ENCODE assay signal across 6 cellular contexts in genomic region chr16:30533748-30534367, GRCh38. TPM values are rescaled to one million over a fixed set of nuclear protein-coding genes. Genes with fewer than 3 reads are reported as not detected.
DNase-seq lines count a peak whose midpoint lies in the region; ATAC-seq, FAIRE-seq and TF ChIP-seq lines count a peak whose summit lies in the region.

No MANE protein-coding gene starts in this region.

- peaks cover 0 to 2% of the 10 kb centered on the region in 2 experiments for H3K36me3 ChIP-seq in endothelial cell of umbilical vein (ENCODE audit: control insufficient read depth in 2 of 2, extremely low read depth in 1 of 2, insufficient read depth in 2 of 2, low read length in 2 of 2)
- no peaks in the 10 kb centered on the region for H3K36me3 ChIP-seq in smooth muscle cell (ENCODE audit: low read depth)

- peak overlapping the region; percentile 90 for H3K9ac ChIP-seq in endothelial cell of umbilical vein (replicated peaks; ENCODE audit: extremely low read depth, insufficient read depth, low read length)
- peak overlapping the region; percentile 89 for H3K9ac ChIP-seq in smooth muscle cell (ENCODE audit: low read depth)

- H3K79me2 ChIP-seq in endothelial cell of umbilical vein (ENCODE audit: control insufficient read depth, insufficient read depth, low read length) = peaks cover 2% of the 10 kb centered on the region
- peaks cover 17% of the 10 kb centered on the region for H3K79me2 ChIP-seq in smooth muscle cell (ENCODE audit: low read depth)

- DNase-seq in Jurkat, Clone E6-1 (ENCODE audit: low read depth, low spot score) = no peak
- DNase-seq in endothelial cell of umbilical vein (ENCODE audit: low read depth, low spot score) = no peak
- no peak for DNase-seq in smooth muscle cell (lab: John Stamatoyannopoulos, UW; ENCODE audit: unreplicated experiment)
- DNase-seq in HT-29 (ENCODE audit: low spot score) = no peak

- TF ChIP-seq CTCF in endothelial cell of umbilical vein (IDR thresholded peaks at IDR 0.05; ENCODE audit: extremely low read depth in 1 of 2, insufficient read depth in 1 of 2, low read depth in 1 of 2, low read length in 2 of 2) = no peak
- no peak for TF ChIP-seq CTCF in smooth muscle cell (IDR thresholded peaks at IDR 0.05; ENCODE audit: borderline replicate concordance, insufficient read depth, poor library complexity, severe bottlenecking)

- peak; percentile 17 for ATAC-seq in GM19351 (IDR thresholded peaks at IDR 0.05; ENCODE audit: unreplicated experiment)
- ATAC-seq in GM21526 (IDR thresholded peaks at IDR 0.05; ENCODE audit: low FRiP score, unreplicated experiment) = no peak

- CTCF ChIA-PET in endothelial cell of umbilical vein (lab: Charles Lee) = interaction anchor here (1.1 to 2.8 kb wide), 5 partner anchors 8 to 104 kb away, joined by 4 to 26 read pairs (median 6); partner anchors contain the start of gene DCTPP1

- H3K4me2 ChIP-seq in endothelial cell of umbilical vein (ENCODE audit: insufficient read depth, low read length) (peak overlapping the region; percentile 78), smooth muscle cell (peak overlapping the region; percentile 89)

- intact Hi-C loops in endothelial cell of umbilical vein (cut with micrococcal nuclease) = loop anchor here (2.0 kb wide), 1 partner anchor 89 kb away; the partner anchor contains the start of gene SEPHS2

- H3K9me3 ChIP-seq in endothelial cell of umbilical vein (replicated peaks; ENCODE audit: control insufficient read depth, insufficient read depth, low read length) (no peaks in the 10 kb centered on the region), smooth muscle cell (replicated peaks; ENCODE audit: low read depth) (no peaks in the 10 kb centered on the region)

- H3K27me3 ChIP-seq in endothelial cell of umbilical vein (ENCODE audit: control insufficient read depth in 2 of 2, insufficient read depth in 2 of 2, low read length in 2 of 2) (no peaks in the 10 kb centered on the region), smooth muscle cell (ENCODE audit: low read depth) (no peaks in the 10 kb centered on the region)

- dilution Hi-C loops in endothelial cell of umbilical vein (cut with MboI; ENCODE audit: extremely low pct_ligation_motif_present, low sequenced_read_pairs) = no loop called here

- H2AFZ ChIP-seq in endothelial cell of umbilical vein (ENCODE audit: low read depth, low read length) (peak overlapping the region; percentile 98), smooth muscle cell (ENCODE audit: low read depth) (peak overlapping the region; percentile 99)

- POLR2A ChIA-PET in endothelial cell of umbilical vein (lab: Charles Lee) = no interaction called here

- H3K9me1 ChIP-seq in endothelial cell of umbilical vein (replicated peaks; ENCODE audit: control insufficient read depth, extremely low read depth, insufficient read depth, low read length) = no peaks in the 10 kb centered on the region

- 20% methylated on average over 29 of the region's 29 CpGs for WGBS in smooth muscle cell (ENCODE audit: low lambda C conversion rate)

- H3K27ac ChIP-seq in endothelial cell of umbilical vein (ENCODE audit: insufficient read depth, low read depth, low read length) = peak overlapping the region; percentile 76
- peak overlapping the region; percentile 64 for H3K27ac ChIP-seq in smooth muscle cell (ENCODE audit: low read depth)

- peak; percentile 17 for TF ChIP-seq POLR2A in endothelial cell of umbilical vein (IDR thresholded peaks at IDR 0.05; ENCODE audit: low read depth, low read length)

- BruUV-seq in endothelial cell of umbilical vein (replicated peaks; lab: Mats Ljungman, UMichigan) = no TSS peak

- peak overlapping the region; percentile 67 for H3K4me3 ChIP-seq in Jurkat, Clone E6-1 (ENCODE audit: low read length)
- peak overlapping the region; percentile 62 to 76 (median 67) for H3K4me3 ChIP-seq in endothelial cell of umbilical vein (replicated peaks in 1 of 3; ENCODE audit: insufficient read depth in 1 of 3, low read depth in 1 of 3, low read length in 3 of 3)
- H3K4me3 ChIP-seq in smooth muscle cell = peak overlapping the region; percentile 85

- H3K4me1 ChIP-seq in endothelial cell of umbilical vein (ENCODE audit: control insufficient read depth, extremely low read depth, insufficient read depth, low read length) (peaks cover 14% of the 10 kb centered on the region), smooth muscle cell (ENCODE audit: low read depth) (peaks cover 13% of the 10 kb centered on the region)

- peaks cover 7% of the 10 kb centered on the region for H3F3A ChIP-seq in smooth muscle cell (ENCODE audit: low read depth)

- H4K20me1 ChIP-seq in endothelial cell of umbilical vein (replicated peaks; ENCODE audit: control insufficient read depth, extremely low read depth, insufficient read depth, low read length) = no peaks in the 10 kb centered on the region
- H4K20me1 ChIP-seq in smooth muscle cell (ENCODE audit: low read depth) = no peaks in the 10 kb centered on the region

- FAIRE-seq in endothelial cell of umbilical vein (lab: Jason Lieb, UNC) = no peak

RNA-seq across cellular contexts. Expression of gene ZNF747, which starts 0.8 kb away (rescaled TPM):
- 3.7 TPM for polyA plus RNA-seq in Jurkat, Clone E6-1 (2012; ENCODE audit: insufficient read depth, insufficient read length)
- 7.2 and 8.6 TPM in 2 replicates for total RNA-seq in endothelial cell of umbilical vein
- 6.4 and 7.0 TPM in 2 replicates for polyA plus RNA-seq in endothelial cell of umbilical vein
- polyA plus RNA-seq in endothelial cell of umbilical vein (2011; cell fraction: cytosol; rRNA removed) = 4.4 and 5.2 TPM in 2 replicates
- 3.4 and 3.9 TPM in 2 replicates for polyA plus RNA-seq in endothelial cell of umbilical vein (2011; cell fraction: nucleus; rRNA removed)
- polyA plus RNA-seq in endothelial cell of umbilical vein (2012) = 2.3 and 3.0 TPM in 2 replicates
- polyA minus RNA-seq in endothelial cell of umbilical vein = 4.7 and 5.0 TPM in 2 replicates
- 6.6 TPM for polyA minus RNA-seq in endothelial cell of umbilical vein (2011; cell fraction: cytosol; rRNA and poly(A)+ RNA removed)
- polyA minus RNA-seq in endothelial cell of umbilical vein (2011; cell fraction: nucleus; rRNA and poly(A)+ RNA removed) = 4.0 and 4.6 TPM in 2 replicates
- 5.6 and 6.3 TPM in 2 replicates for total RNA-seq in smooth muscle cell
- polyA plus RNA-seq in smooth muscle cell = 5.7 and 6.9 TPM in 2 replicates
- 7.9 and 8.8 TPM in 2 replicates for total RNA-seq in HT-29 (2014; rRNA removed; shearing (Covaris generic))

RNA-seq across cellular contexts. Expression of gene ZNF768, which starts 7.5 kb away (rescaled TPM):
- 4.9 TPM for polyA plus RNA-seq in Jurkat, Clone E6-1 (2012; ENCODE audit: insufficient read depth, insufficient read length)
- total RNA-seq in endothelial cell of umbilical vein = 24.7 and 25.1 TPM in 2 replicates
- polyA plus RNA-seq in endothelial cell of umbilical vein = 24.2 and 35.2 TPM in 2 replicates
- 19.2 and 23.6 TPM in 2 replicates for polyA plus RNA-seq in endothelial cell of umbilical vein (2011; cell fraction: cytosol; rRNA removed)
- 17.9 and 19.2 TPM in 2 replicates for polyA plus RNA-seq in endothelial cell of umbilical vein (2011; cell fraction: nucleus; rRNA removed)
- 14.8 and 22.0 TPM in 2 replicates for polyA plus RNA-seq in endothelial cell of umbilical vein (2012)
- 8.2 and 10.7 TPM in 2 replicates for polyA minus RNA-seq in endothelial cell of umbilical vein
- polyA minus RNA-seq in endothelial cell of umbilical vein (2011; cell fraction: cytosol; rRNA and poly(A)+ RNA removed) = 23.0 TPM
- polyA minus RNA-seq in endothelial cell of umbilical vein (2011; cell fraction: nucleus; rRNA and poly(A)+ RNA removed) = 4.7 and 7.5 TPM in 2 replicates
- 17.8 and 18.6 TPM in 2 replicates for total RNA-seq in smooth muscle cell
- 15.4 and 17.5 TPM in 2 replicates for polyA plus RNA-seq in smooth muscle cell
- total RNA-seq in HT-29 (2014; rRNA removed; shearing (Covaris generic)) = 47.1 and 47.9 TPM in 2 replicates

RNA-seq across cellular contexts. Expression of gene ZNF764, which starts 24.3 kb away (rescaled TPM):
- polyA plus RNA-seq in Jurkat, Clone E6-1 (2012; ENCODE audit: insufficient read depth, insufficient read length) = 11.7 TPM
- total RNA-seq in endothelial cell of umbilical vein = 10.7 and 12.1 TPM in 2 replicates
- 5.0 and 7.9 TPM in 2 replicates for polyA plus RNA-seq in endothelial cell of umbilical vein
- 3.0 and 3.9 TPM in 2 replicates for polyA plus RNA-seq in endothelial cell of umbilical vein (2011; cell fraction: cytosol; rRNA removed)
- polyA plus RNA-seq in endothelial cell of umbilical vein (2011; cell fraction: nucleus; rRNA removed) = 5.8 and 6.2 TPM in 2 replicates
- 3.8 and 4.2 TPM in 2 replicates for polyA plus RNA-seq in endothelial cell of umbilical vein (2012)
- 4.8 and 5.0 TPM in 2 replicates for polyA minus RNA-seq in endothelial cell of umbilical vein
- 5.7 TPM for polyA minus RNA-seq in endothelial cell of umbilical vein (2011; cell fraction: cytosol; rRNA and poly(A)+ RNA removed)
- 3.6 and 4.1 TPM in 2 replicates for polyA minus RNA-seq in endothelial cell of umbilical vein (2011; cell fraction: nucleus; rRNA and poly(A)+ RNA removed)
- total RNA-seq in smooth muscle cell = 1.6 and 5.0 TPM in 2 replicates
- 4.0 and 6.5 TPM in 2 replicates for polyA plus RNA-seq in smooth muscle cell
- 8.3 and 9.9 TPM in 2 replicates for total RNA-seq in HT-29 (2014; rRNA removed; shearing (Covaris generic))

RNA-seq across cellular contexts. Expression of gene ZNF688, which starts 37.7 kb away (rescaled TPM):
- polyA plus RNA-seq in Jurkat, Clone E6-1 (2012; ENCODE audit: insufficient read depth, insufficient read length) = 7.3 TPM
- 10.5 and 10.9 TPM in 2 replicates for total RNA-seq in endothelial cell of umbilical vein
- 5.4 and 7.5 TPM in 2 replicates for polyA plus RNA-seq in endothelial cell of umbilical vein
- polyA plus RNA-seq in endothelial cell of umbilical vein (2011; cell fraction: cytosol; rRNA removed) = 3.2 and 6.2 TPM in 2 replicates
- 10.7 and 12.9 TPM in 2 replicates for polyA plus RNA-seq in endothelial cell of umbilical vein (2011; cell fraction: nucleus; rRNA removed)
- polyA plus RNA-seq in endothelial cell of umbilical vein (2012) = 5.1 and 5.5 TPM in 2 replicates
- polyA minus RNA-seq in endothelial cell of umbilical vein = 1.5 and 2.4 TPM in 2 replicates
- polyA minus RNA-seq in endothelial cell of umbilical vein (2011; cell fraction: cytosol; rRNA and poly(A)+ RNA removed) = 1.3 TPM
- polyA minus RNA-seq in endothelial cell of umbilical vein (2011; cell fraction: nucleus; rRNA and poly(A)+ RNA removed) = 2.4 and 3.9 TPM in 2 replicates
- 6.2 and 6.9 TPM in 2 replicates for total RNA-seq in smooth muscle cell
- polyA plus RNA-seq in smooth muscle cell = 16.4 and 16.8 TPM in 2 replicates
- total RNA-seq in HT-29 (2014; rRNA removed; shearing (Covaris generic)) = 5.7 and 7.5 TPM in 2 replicates

RNA-seq across cellular contexts. Expression of gene ZNF785, which starts 51.6 kb away (rescaled TPM):
- 0.75 TPM for polyA plus RNA-seq in Jurkat, Clone E6-1 (2012; ENCODE audit: insufficient read depth, insufficient read length)
- total RNA-seq in endothelial cell of umbilical vein (17.6 and 21.9 TPM in 2 replicates), smooth muscle cell (8.1 and 12.9 TPM in 2 replicates)
- polyA plus RNA-seq in endothelial cell of umbilical vein (7.8 and 9.7 TPM in 2 replicates), smooth muscle cell (3.8 and 6.8 TPM in 2 replicates)
- polyA plus RNA-seq in endothelial cell of umbilical vein (2011; cell fraction: cytosol; rRNA removed) = 6.2 and 8.2 TPM in 2 replicates
- 20.8 and 22.6 TPM in 2 replicates for polyA plus RNA-seq in endothelial cell of umbilical vein (2011; cell fraction: nucleus; rRNA removed)
- polyA plus RNA-seq in endothelial cell of umbilical vein (2012) = 5.8 and 6.4 TPM in 2 replicates
- polyA minus RNA-seq in endothelial cell of umbilical vein = 9.4 and 9.6 TPM in 2 replicates
- polyA minus RNA-seq in endothelial cell of umbilical vein (2011; cell fraction: cytosol; rRNA and poly(A)+ RNA removed) = 4.3 TPM
- 8.6 and 9.5 TPM in 2 replicates for polyA minus RNA-seq in endothelial cell of umbilical vein (2011; cell fraction: nucleus; rRNA and poly(A)+ RNA removed)
- total RNA-seq in HT-29 (2014; rRNA removed; shearing (Covaris generic)) = 7.7 and 12.2 TPM in 2 replicates
